Comparison of ENCODE assay signal across 9 cellular contexts in genomic region chrX:24415921-24416320, GRCh38. TPM values are rescaled to one million over a fixed set of nuclear protein-coding genes. Genes with fewer than 3 reads are reported as not detected.
"Had no signal": no experiment of that assay in that cellular context is flagged by ENCODE, and none has a peak within 500 bp of the region (broad histone marks: within the 10 kb centered on the region; RNA-seq: fewer than 3 reads in every experiment).

No MANE protein-coding gene starts in this region.

- H3K4me1 ChIP-seq: HAP-1 had no signal

- H3K27ac ChIP-seq: GM23248 had no signal

- H3K9ac ChIP-seq: GM23248 had no signal

- H3K4me3 ChIP-seq: GM23248, GM23338, HAP-1 had no signal

- H3K36me3 ChIP-seq: HAP-1 had no signal

- DNase-seq: GM23248, GOT3, H7, H9, HCEC 1CT, HFFc6 had no signal

- H2AFZ ChIP-seq: GM23248, GM23338 had no signal

- H3K4me2 ChIP-seq: GM23338 had no signal

RNA-seq across cellular contexts. Expression of gene SUPT20HL1, which starts 55.5 kb away (rescaled TPM):
- polyA plus RNA-seq: GM23248, GM23338, H1 had no signal
